Comparison of ENCODE assay signal across 25 cellular contexts in genomic region chr5:92329759-92330158, GRCh38.
"Had no signal": no experiment of that assay in that cellular context is flagged by ENCODE, and none has a peak within 500 bp of the region (broad histone marks: within the 10 kb centered on the region; RNA-seq: fewer than 3 reads in every experiment).

No MANE protein-coding gene starts in this region.

- ATAC-seq: activated CD4-positive, alpha-beta T cell treated with anti-CD3 and anti-CD28 coated beads for 36 hours; activated CD8-positive, alpha-beta T cell treated with anti-CD3 and anti-CD28 coated beads, Interleukin-2, amount 10 ng/mL, durations not matched to agents 7 days and 5 days had no signal

- H3K4me3 ChIP-seq: PC-9, SJSA1 had no signal

- H3K27me3 ChIP-seq: SJSA1 had no signal

- H3K36me3 ChIP-seq: SJSA1 had no signal

- H3K4me1 ChIP-seq: SJSA1 had no signal

- H3K9me3 ChIP-seq: SJSA1, SK-N-SH had no signal

- H3K9me2 ChIP-seq: SK-N-SH had no signal

- H3K27ac ChIP-seq: PC-9, SJSA1 had no signal

- H2AFZ ChIP-seq: PC-9 had no signal

- H3K4me2 ChIP-seq: PC-9, SK-N-SH had no signal

- DNase-seq: activated CD4-positive, alpha-beta T cell treated with anti-CD3 and anti-CD28 coated beads for 36 hours; activated CD4-positive, alpha-beta T cell treated with anti-CD3 and anti-CD28 coated beads, Interleukin-2, amount 10 ng/mL, durations not matched to agents 7 days and 5 days; activated CD4-positive, alpha-beta T cell treated with anti-CD3 and anti-CD28 coated beads, Interleukin-2, amount 50 U/mL, for 48 hours; activated CD8-positive, alpha-beta T cell treated with anti-CD3 and anti-CD28 coated beads, Interleukin-2, amount 10 ng/mL, durations not matched to agents 7 days and 5 days; activated gamma-delta T cell; activated naive CD4-positive, alpha-beta T cell treated with Interleukin-2 at 50 U/mL for 16 hours; activated naive CD8-positive, alpha-beta T cell treated with anti-CD3 and anti-CD28 coated beads, Interleukin-2, amount 10 ng/mL, durations not matched to agents 7 days and 5 days; activated T-cell treated with anti-CD3 and anti-CD28 coated beads, Interleukin-2, amount 50 U/mL, for 24 hours; central memory CD4-positive, alpha-beta T cell; Karpas-422; KBM-7; NCI-H1105; NCI-H1417 treated with DMSO at 0.1 percent for 48 hours; NCI-H1694; NCI-H1930; NCI-H2081 treated with DMSO at 0.1 percent for 48 hours; NCI-H226; NCI-H446 treated with DMSO at 0.1 percent for 48 hours; NCI-H524; NCI-H69; NK-92 treated with Interleukin-12 subunit alpha and Interleukin-12 subunit beta, amount 100 ng/mL, for 24 hours; PC-9; SHP77 treated with DMSO at 0.1 percent for 48 hours; SK-N-SH had no signal
